Comparison of ENCODE assay signal across 11 cellular contexts in the genomic region with DNA sequence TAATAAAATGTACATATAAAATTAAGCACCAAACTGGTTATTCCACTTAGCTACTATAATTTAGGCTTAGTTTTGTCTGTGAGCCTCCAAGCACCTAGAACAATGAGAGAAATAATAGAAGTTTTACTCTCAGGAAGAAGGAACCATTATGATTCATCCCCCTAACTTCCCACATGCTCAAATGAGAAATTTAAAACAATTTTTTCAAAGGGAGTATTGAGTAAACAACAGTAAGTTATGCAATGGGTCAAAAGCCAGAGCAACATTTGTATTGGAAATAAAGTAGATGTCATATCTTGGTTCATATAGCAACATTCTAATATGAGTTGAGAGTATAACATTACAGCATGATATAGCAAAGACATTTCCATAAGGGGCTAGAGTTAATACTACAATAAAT. TPM values are rescaled to one million over a fixed set of nuclear protein-coding genes. Genes with fewer than 3 reads are reported as not detected.
DNase-seq lines count a peak whose midpoint lies in the region; ATAC-seq and TF ChIP-seq lines count a peak whose summit lies in the region.
"Had no signal": no experiment of that assay in that cellular context is flagged by ENCODE, and none has a peak within 500 bp of the region (broad histone marks: within the 10 kb centered on the region; RNA-seq: fewer than 3 reads in every experiment).

No MANE protein-coding gene starts in this region.

- peak; percentile 50 for ATAC-seq in gastroesophageal sphincter

- H3K9ac ChIP-seq in adipocyte (ENCODE audit: low read length) = peak overlapping the region; percentile 6

- no peak for TF ChIP-seq POLR2A in gastroesophageal sphincter (IDR thresholded peaks at IDR 0.05)

- H3K9me3 ChIP-seq in adipocyte (ENCODE audit: control insufficient read depth, low read length) (no peaks in the 10 kb centered on the region), gastroesophageal sphincter (no peaks in the 10 kb centered on the region)
- H3K9me3 ChIP-seq: lower lobe of right lung had no signal

- peak; percentile 41 for DNase-seq in HS-5 (ENCODE audit: low read depth)
- DNase-seq in adipocyte (ENCODE audit: low read depth) = peak; percentile 84
- DNase-seq in stromal cell of bone marrow (ENCODE audit: low read depth) = peak; percentile 58
- DNase-seq in NCI-H187 (lab: John Stamatoyannopoulos, UW) = no peak
- DNase-seq in NCI-H2196 treated with DMSO at 0.1 percent for 48 hours (lab: John Stamatoyannopoulos, UW; ENCODE audit: unreplicated experiment) = no peak
- DNase-seq in COR-L47 (lab: John Stamatoyannopoulos, UW) = no peak
- DNase-seq: lower lobe of right lung; stimulated activated CD4-positive, alpha-beta T cell treated with anti-CD3 and anti-CD28 coated beads, Interleukin-15, amount 100 ng/mL, for 24 hours; WERI-Rb-1 had no signal

- TF ChIP-seq CTCF in gastroesophageal sphincter (IDR thresholded peaks at IDR 0.05) = no peak

- H3K4me3 ChIP-seq in adipocyte (ENCODE audit: low read length) = no peak overlapping the region
- H3K4me3 ChIP-seq in gastroesophageal sphincter = no peak overlapping the region
- H3K4me3 ChIP-seq: lower lobe of right lung had no signal

- peak overlapping the region; percentile 23 to 58 (median 36) for H3K27ac ChIP-seq in gastroesophageal sphincter
- H3K27ac ChIP-seq: lower lobe of right lung, WERI-Rb-1 had no signal

- H3K27me3 ChIP-seq in adipocyte (replicated peaks; ENCODE audit: control insufficient read depth, insufficient read depth, low read length) (no peaks in the 10 kb centered on the region), gastroesophageal sphincter (no peaks in the 10 kb centered on the region)

- TF ChIP-seq EP300 in gastroesophageal sphincter (IDR thresholded peaks at IDR 0.05) = no peak

- peaks cover 7% of the 10 kb centered on the region for H3K36me3 ChIP-seq in adipocyte (ENCODE audit: control insufficient read depth, insufficient read depth, low read length, severe bottlenecking)
- no peaks in the 10 kb centered on the region for H3K36me3 ChIP-seq in gastroesophageal sphincter
- H3K36me3 ChIP-seq: lower lobe of right lung, WERI-Rb-1 had no signal

- H3K4me1 ChIP-seq in adipocyte (ENCODE audit: control insufficient read depth, insufficient read depth, low read length) (peaks cover 58% of the 10 kb centered on the region), gastroesophageal sphincter (peaks cover 12 to 85% (median 14%) of the 10 kb centered on the region in 3 donors)

RNA-seq across cellular contexts. Expression of gene CPED1, which starts 32.1 kb away (rescaled TPM):
- 10 to 100 TPM; 35.1 to 97.7 (median 60.5) TPM for total RNA-seq in gastroesophageal sphincter
- total RNA-seq: activated T-helper 2 cell treated with anti-CD3 and anti-CD28 coated beads, Interferon-gamma antibody, Interleukin-2, Interleukin-4, amounts not matched to agents 10 μg/mL and 5 μg/mL and 100 μg/mL, durations not matched to agents 14 hours and 24 hours and 36 hours had no signal

Comparison
In these comparisons a context has a peak if more than half of its experiments do, and no peak if none do; other contexts are left out.
1. DNase-seq: peak in HS-5 (single experiment), adipocyte (single experiment) and stromal cell of bone marrow (single experiment); none in NCI-H187 (0 of 2), NCI-H2196 treated with DMSO at 0.1 percent for 48 hours (single experiment) and COR-L47 (single experiment).